In genomic region chr1:220239945-220240344, GRCh38 we compare ENCODE assay signal across 17 cellular contexts. TPM values are rescaled to one million over a fixed set of nuclear protein-coding genes. Genes with fewer than 3 reads are reported as not detected.
DNase-seq lines count a peak whose midpoint lies in the region; FAIRE-seq and TF ChIP-seq lines count a peak whose summit lies in the region.
"Had no signal": no experiment of that assay in that cellular context is flagged by ENCODE, and none has a peak within 500 bp of the region (broad histone marks: within the 10 kb centered on the region; RNA-seq: fewer than 3 reads in every experiment).

No MANE protein-coding gene starts in this region.

- peaks cover 6% of the 10 kb centered on the region for H3K4me1 Mint-ChIP-seq in glutamatergic neuron (ENCODE audit: low read depth, unreplicated experiment)

- TF ChIP-seq CTCF in glutamatergic neuron (IDR thresholded peaks at IDR 0.05; ENCODE audit: partially characterized antibody, unreplicated experiment): no peak

- no peak overlapping the region for H3K27ac Mint-ChIP-seq in glutamatergic neuron (ENCODE audit: unreplicated experiment)
- H3K27ac Mint-ChIP-seq: B cell; CD4-positive, alpha-beta T cell; H9 had no signal

- H3K36me3 Mint-ChIP-seq in glutamatergic neuron (ENCODE audit: unreplicated experiment): peaks cover 3% of the 10 kb centered on the region

- DNase-seq in DMS53 treated with DMSO at 0.1 percent for 48 hours (lab: John Stamatoyannopoulos, UW; ENCODE audit: unreplicated experiment) (peak; percentile 52), NCI-H1048 (lab: John Stamatoyannopoulos, UW) (peak; percentile 15), glutamatergic neuron (no peak), HK-2 (ENCODE audit: unreplicated experiment) (no peak), activated gamma-delta T cell (lab: John Stamatoyannopoulos, UW) (no peak), NCI-H2081 (lab: John Stamatoyannopoulos, UW) (no peak)
- DNase-seq: C1 segment of cervical spinal cord; CD4-positive, alpha-beta T cell; DMS153; GOT3; H9 had no signal

- FAIRE-seq in TTC549 (lab: Jason Lieb, UNC) (peak; percentile 66), islet of Langerhans (lab: Jason Lieb, UNC) (peak; percentile 86)
- FAIRE-seq: A204.1, GM12878 had no signal

- H3K27me3 Mint-ChIP-seq in glutamatergic neuron (ENCODE audit: unreplicated experiment): peaks cover 2% of the 10 kb centered on the region
- H3K27me3 Mint-ChIP-seq: B cell; CD4-positive, alpha-beta T cell; IgD-negative memory B cell had no signal

- H3K4me3 Mint-ChIP-seq in glutamatergic neuron (ENCODE audit: unreplicated experiment): no peak overlapping the region
- H3K4me3 Mint-ChIP-seq: B cell; CD4-positive, alpha-beta T cell; H9 had no signal

- H3K9me3 Mint-ChIP-seq in glutamatergic neuron (ENCODE audit: unreplicated experiment): peaks cover 3% of the 10 kb centered on the region
- H3K9me3 Mint-ChIP-seq: CD4-positive, alpha-beta T cell had no signal

RNA-seq across cellular contexts. Expression of gene RAB3GAP2, which starts 32.3 kb away (rescaled TPM):
- 65.3 TPM for total RNA-seq in glutamatergic neuron (ENCODE audit: unreplicated experiment)

Comparison
In these comparisons a context has a peak if more than half of its experiments do, and no peak if none do; other contexts are left out.
1. DNase-seq: peak in DMS53 treated with DMSO at 0.1 percent for 48 hours (single experiment) and NCI-H1048 (single experiment); none in glutamatergic neuron (single experiment), HK-2 (single experiment), activated gamma-delta T cell (single experiment) and NCI-H2081 (0 of 2).